In genomic region chr21:42009831-42010506, GRCh38 we compare ENCODE assay signal across 8 cellular contexts. TPM values are rescaled to one million over a fixed set of nuclear protein-coding genes. Genes with fewer than 3 reads are reported as not detected.
DNase-seq lines count a peak whose midpoint lies in the region; ATAC-seq and TF ChIP-seq lines count a peak whose summit lies in the region.

TSS of gene ZBTB21 (minus strand) at chr21:42010360. CDS start at chr21:41994095, 16,265 bp downstream.

- peaks cover 0 to 14% (median 4%) of the 10 kb centered on the region in 4 donors for H3K4me1 ChIP-seq in right lobe of liver

- DNase-seq in NCI-H82 treated with DMSO at 0.1 percent for 48 hours (lab: John Stamatoyannopoulos, UW; ENCODE audit: unreplicated experiment) (peak; percentile 94), dorsolateral prefrontal cortex (peak; percentile 94 to 98 (median 95)), right lobe of liver (peak; percentile 99)
- peak; percentile 99 for DNase-seq in activated CD4-positive, alpha-beta memory T cell treated with anti-CD3 and anti-CD28 coated beads for 36 hours
- DNase-seq in stimulated activated CD4-positive, alpha-beta T cell treated with anti-CD3 and anti-CD28 coated beads, Interleukin-4, amount 100 ng/mL, for 4 hours: peak; percentile 98

- ATAC-seq in GM19397 (IDR thresholded peaks at IDR 0.05; ENCODE audit: unreplicated experiment) (peak; percentile 69), HG03571 (IDR thresholded peaks at IDR 0.05; ENCODE audit: unreplicated experiment) (peak; percentile 60), right lobe of liver (peak; percentile 88 to 93 (median 90))

- intact Hi-C loops in activated CD4-positive, alpha-beta memory T cell treated with anti-CD3 and anti-CD28 coated beads for 36 hours (cut with micrococcal nuclease): loop anchor here (1.0 to 10.0 kb wide), 2 partner anchors 8 to 395 kb away; partner anchors contain the start of gene UBASH3A
- intact Hi-C loops in dorsolateral prefrontal cortex (cut with DNase I) (loop anchor here (1.0 to 10.0 kb wide), 6 partner anchors 61 to 195 kb away; partner anchors contain the start of gene PRDM15 (in 2 of the 2)), right lobe of liver (cut with DNase I) (loop anchor here (10.0 kb wide), 2 partner anchors 95 to 105 kb away; no protein-coding TSS in a partner anchor)

- H3K36me3 ChIP-seq in right lobe of liver: peaks cover 0 to 5% (median 0%) of the 10 kb centered on the region in 4 donors

- WGBS in right lobe of liver (ENCODE audit: insufficient coverage, low coverage, low lambda C conversion rate, missing lambda C conversion rate): 0% methylated on average over 3 of the region's 75 CpGs

- peaks cover 6% of the 10 kb centered on the region for H3K9me3 Mint-ChIP-seq in activated CD4-positive, alpha-beta memory T cell treated with anti-CD3 and anti-CD28 coated beads for 36 hours

- H3K9me3 ChIP-seq in right lobe of liver: no peaks in the 10 kb centered on the region

- peaks cover 27% of the 10 kb centered on the region for H3K4me1 Mint-ChIP-seq in activated CD4-positive, alpha-beta memory T cell treated with anti-CD3 and anti-CD28 coated beads for 36 hours (ENCODE audit: low read depth)

- H3K27me3 ChIP-seq in dorsolateral prefrontal cortex (no peaks in the 10 kb centered on the region), right lobe of liver (no peaks in the 10 kb centered on the region)

- peaks cover 17% of the 10 kb centered on the region for H3K36me3 Mint-ChIP-seq in activated CD4-positive, alpha-beta memory T cell treated with anti-CD3 and anti-CD28 coated beads for 36 hours

- peak within 1 kb of the TSS; percentile 99 for H3K27ac Mint-ChIP-seq in activated CD4-positive, alpha-beta memory T cell treated with anti-CD3 and anti-CD28 coated beads for 36 hours

- TF ChIP-seq CTCF in C4-2B (conservative IDR thresholded peaks at IDR 0.05) (no peak), dorsolateral prefrontal cortex (IDR thresholded peaks at IDR 0.05 in 54 of 56, conservative IDR thresholded peaks at IDR 0.05 in 2 of 56; ENCODE audit: low read depth in 1 of 56, partially characterized antibody in 56 of 56) (peak in 5 of 56 donors; percentile 4 to 13 (median 6)), right lobe of liver (IDR thresholded peaks at IDR 0.05) (no peak)

- peak; percentile 96 for TF ChIP-seq POLR2A in right lobe of liver (IDR thresholded peaks at IDR 0.05)

- H3K4me3 ChIP-seq in dorsolateral prefrontal cortex (peak within 1 kb of the TSS; percentile 67 to 99 (median 90)), right lobe of liver (peak within 1 kb of the TSS; percentile 80 to 85 (median 84))

- peak within 1 kb of the TSS; percentile 88 for H3K4me3 Mint-ChIP-seq in activated CD4-positive, alpha-beta memory T cell treated with anti-CD3 and anti-CD28 coated beads for 36 hours

- POLR2A ChIA-PET in activated CD4-positive, alpha-beta memory T cell treated with anti-CD3 and anti-CD28 coated beads for 36 hours (lab: Charles Lee): interaction anchor here (1.0 to 1.4 kb wide), 3 partner anchors 53 to 130 kb away, joined by 3 to 8 read pairs (median 6); partner anchors contain the start of gene PRDM15

- H3K27ac ChIP-seq in C4-2B (peak within 1 kb of the TSS; percentile 92), dorsolateral prefrontal cortex (peak within 1 kb of the TSS; percentile 88 to 100 (median 99)), right lobe of liver (peak within 1 kb of the TSS; percentile 96 to 99 (median 99))

- H3K27me3 Mint-ChIP-seq in activated CD4-positive, alpha-beta memory T cell treated with anti-CD3 and anti-CD28 coated beads for 36 hours: no peaks in the 10 kb centered on the region

- CTCF ChIA-PET in activated CD4-positive, alpha-beta memory T cell treated with anti-CD3 and anti-CD28 coated beads for 36 hours (lab: Charles Lee): interaction anchor here (0.9 to 1.4 kb wide), 3 partner anchors 97 to 110 kb away, joined by 4 to 6 read pairs (median 4); no protein-coding TSS in a partner anchor

RNA-seq across cellular contexts. Expression of gene ZBTB21, which starts in this region (rescaled TPM):
- total RNA-seq in activated CD4-positive, alpha-beta memory T cell treated with anti-CD3 and anti-CD28 coated beads for 36 hours: 10 to 100 TPM; 23.6 to 24.1 TPM
- total RNA-seq in dorsolateral prefrontal cortex (10 to 100 TPM; 17.2 to 47.7 (median 24.6) TPM), right lobe of liver (10 to 100 TPM in 4 of 6 experiments, 1 to 10 TPM in 2; 3.0 to 28.5 (median 11.2) TPM)

Comparison
In these comparisons a context has a peak if more than half of its experiments do, and no peak if none do; other contexts are left out.
1. Peak in every context shown above with its lines: DNase-seq, ATAC-seq, H3K4me3 ChIP-seq and H3K27ac ChIP-seq.